In genomic region chr14:68975667-68976066, GRCh38 we compare ENCODE assay signal across 8 cellular contexts. TPM values are rescaled to one million over a fixed set of nuclear protein-coding genes. Genes with fewer than 3 reads are reported as not detected.
DNase-seq lines count a peak whose midpoint lies in the region; ATAC-seq and TF ChIP-seq lines count a peak whose summit lies in the region.

No MANE protein-coding gene starts in this region.

- no peak for TF ChIP-seq CTCF in AG04449 (IDR thresholded peaks at IDR 0.05; ENCODE audit: insufficient read depth, low read length, missing control alignments)

- DNase-seq in AG04449 (ENCODE audit: low read depth, low spot score): no peak
- peak; percentile 65 for DNase-seq in MG63
- peak; percentile 66 for DNase-seq in dermis blood vessel endothelial cell
- no peak for DNase-seq in naive thymus-derived CD4-positive, alpha-beta T cell
- no peak for DNase-seq in GDM1 (lab: John Stamatoyannopoulos, UW)
- no peak for DNase-seq in NCI-H187 treated with DMSO at 0.1 percent for 48 hours (lab: John Stamatoyannopoulos, UW)
- DNase-seq in putamen (ENCODE audit: low spot score): no peak
- no peak for DNase-seq in cerebellar nuclear complex (lab: John Stamatoyannopoulos, UW)

- peaks cover 18 to 46% (median 39%) of the 10 kb centered on the region in 5 donors for H3K36me3 Mint-ChIP-seq in naive thymus-derived CD4-positive, alpha-beta T cell

- H3K27me3 ChIP-seq in MG63: no peaks in the 10 kb centered on the region
- H3K27me3 ChIP-seq in naive thymus-derived CD4-positive, alpha-beta T cell (ENCODE audit: control insufficient read depth in 2 of 2, insufficient read depth in 2 of 2, low read length in 2 of 2): no peaks in the 10 kb centered on the region

- peaks cover 46 to 75% (median 70%) of the 10 kb centered on the region in 7 donors for H3K4me1 Mint-ChIP-seq in naive thymus-derived CD4-positive, alpha-beta T cell

- H3K9me3 ChIP-seq in MG63: no peaks in the 10 kb centered on the region
- H3K9me3 ChIP-seq in naive thymus-derived CD4-positive, alpha-beta T cell (ENCODE audit: control insufficient read depth in 2 of 3, low read length in 3 of 3): peaks cover 0 to 7% (median 0%) of the 10 kb centered on the region in 3 experiments

- H3K9me3 Mint-ChIP-seq in naive thymus-derived CD4-positive, alpha-beta T cell: peaks cover 0 to 11% (median 2%) of the 10 kb centered on the region in 11 donors

- H3K4me3 Mint-ChIP-seq in naive thymus-derived CD4-positive, alpha-beta T cell: peak overlapping the region in 9 of 10 donors; percentile 75 to 98 (median 91)

- peaks cover 5 to 52% of the 10 kb centered on the region in 2 donors for H3K4me1 ChIP-seq in naive thymus-derived CD4-positive, alpha-beta T cell (ENCODE audit: control insufficient read depth in 2 of 2, insufficient read depth in 2 of 2, low read length in 2 of 2)

- ATAC-seq in naive thymus-derived CD4-positive, alpha-beta T cell: no peak

- peak overlapping the region in 8 of 9 donors; percentile 90 to 100 (median 98) for H3K27ac Mint-ChIP-seq in naive thymus-derived CD4-positive, alpha-beta T cell

- peaks cover 0 to 12% (median 0%) of the 10 kb centered on the region in 5 donors for H3K27me3 Mint-ChIP-seq in naive thymus-derived CD4-positive, alpha-beta T cell

- peak overlapping the region; percentile 98 for H3K4me3 ChIP-seq in AG04449 (ENCODE audit: low read depth, low read length)
- peak overlapping the region; percentile 88; the same call in 1 of the 2 replicates for H3K4me3 ChIP-seq in MG63
- H3K4me3 ChIP-seq in naive thymus-derived CD4-positive, alpha-beta T cell (ENCODE audit: low read length): no peak overlapping the region

- H3K36me3 ChIP-seq in MG63: peaks cover 63% of the 10 kb centered on the region
- peaks cover 0 to 45% (median 6%) of the 10 kb centered on the region in 3 experiments for H3K36me3 ChIP-seq in naive thymus-derived CD4-positive, alpha-beta T cell (ENCODE audit: control insufficient read depth in 2 of 3, insufficient read depth in 3 of 3, low read length in 3 of 3)

- CTCF ChIA-PET in AG04449 (lab: Yijun Ruan, JAX): interaction anchor here (0.6 to 3.8 kb wide), 8 partner anchors 16 to 126 kb away, joined by 3 to 19 read pairs (median 5); no protein-coding TSS in a partner anchor
- CTCF ChIA-PET in naive thymus-derived CD4-positive, alpha-beta T cell (lab: Charles Lee): interaction anchor here (1.6 kb wide), 1 partner anchor 49 kb away, joined by 7 read pairs; no protein-coding TSS in a partner anchor

- peak overlapping the region; percentile 87 for H3K27ac ChIP-seq in naive thymus-derived CD4-positive, alpha-beta T cell (ENCODE audit: low read depth, low read length)

- POLR2A ChIA-PET in AG04449 (lab: Yijun Ruan, JAX): interaction anchor here (0.6 to 3.7 kb wide), 11 partner anchors 13 to 118 kb away, joined by 3 to 32 read pairs (median 3); no protein-coding TSS in a partner anchor
- POLR2A ChIA-PET in naive thymus-derived CD4-positive, alpha-beta T cell (lab: Charles Lee): interaction anchor here (0.7 to 3.8 kb wide), 6 partner anchors 9 to 63 kb away, joined by 3 to 18 read pairs (median 4); no protein-coding TSS in a partner anchor

- intact Hi-C loops in naive thymus-derived CD4-positive, alpha-beta T cell (cut with micrococcal nuclease): loop anchor here (5.0 to 10.0 kb wide), 4 partner anchors 117 to 789 kb away; partner anchors contain the start of genes DCAF5 (in 2 of the 2), SRSF5 (in 1 of the 2) and SUSD6 (in 1 of the 2)

RNA-seq across cellular contexts. Expression of gene ACTN1, which starts 3.4 kb away (rescaled TPM):
- 61.9 and 80.5 TPM in 2 replicates for total RNA-seq in MG63 (2014; rRNA removed; shearing (Covaris generic); ENCODE audit: low replicate concordance)
- total RNA-seq in dermis blood vessel endothelial cell: 233 and 441 TPM in 2 replicates
- 100 to 1,000 TPM in 4 of 5 experiments, 10 to 100 TPM in 1; 41.3 to 249 (median 227) TPM for total RNA-seq in naive thymus-derived CD4-positive, alpha-beta T cell
- polyA plus RNA-seq in naive thymus-derived CD4-positive, alpha-beta T cell: 100 to 1,000 TPM; 188 to 390 TPM

Comparison
In these comparisons a context has a peak if more than half of its experiments do, and no peak if none do; other contexts are left out.
1. DNase-seq: peak in MG63 (single experiment) and dermis blood vessel endothelial cell (single experiment); none in AG04449 (single experiment), naive thymus-derived CD4-positive, alpha-beta T cell (0 of 9), GDM1 (single experiment), NCI-H187 treated with DMSO at 0.1 percent for 48 hours (single experiment), putamen (single experiment) and cerebellar nuclear complex (0 of 2).